Comparison of ENCODE assay signal across 17 cellular contexts in the genomic region with DNA sequence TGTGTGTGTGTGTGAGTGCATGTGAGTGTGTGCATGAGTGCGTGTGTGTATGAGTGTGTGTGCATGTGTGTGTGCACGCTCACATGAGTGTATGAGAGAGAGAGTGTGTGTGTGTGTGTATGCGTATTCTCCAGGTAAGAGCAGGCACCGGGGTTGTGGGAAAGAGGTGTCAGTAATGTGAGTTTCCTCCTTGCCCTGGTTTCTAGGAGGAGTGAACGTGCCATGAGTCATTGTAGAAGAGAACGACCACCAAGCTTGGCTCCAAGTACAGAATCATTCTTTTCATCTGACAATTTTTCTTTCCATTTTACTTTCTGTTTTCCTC.
DNase-seq lines count a peak whose midpoint lies in the region; ATAC-seq and TF ChIP-seq lines count a peak whose summit lies in the region.
"Had no signal": no experiment of that assay in that cellular context is flagged by ENCODE, and none has a peak within 500 bp of the region (broad histone marks: within the 10 kb centered on the region; RNA-seq: fewer than 3 reads in every experiment).

No MANE protein-coding gene starts in this region.

- H3K36me3 Mint-ChIP-seq in stimulated activated memory B cell treated with anti-CD40 and anti-IgM and Interleukin-4, amounts not matched to agents 10 μg/mL and 1 μg/mL and 100 μg/mL, for 72 hours, result peaks cover 39% of the 10 kb centered on the region

- H3K4me3 ChIP-seq in choroid plexus epithelial cell (ENCODE audit: low read depth, low read length), result no peak overlapping the region
- H3K4me3 ChIP-seq: A549, esophagus squamous epithelium, Peyer's patch had no signal

- TF ChIP-seq CTCF in choroid plexus epithelial cell (conservative IDR thresholded peaks at IDR 0.05; ENCODE audit: low read depth, low read length), result no peak

- ATAC-seq in stimulated activated memory B cell treated with anti-CD40 and anti-IgM and Interleukin-4, amounts not matched to agents 10 μg/mL and 1 μg/mL and 100 μg/mL, for 72 hours, result peak; percentile 14
- ATAC-seq in HG03025 (IDR thresholded peaks at IDR 0.05; ENCODE audit: low FRiP score, unreplicated experiment) (no peak), GM21390 (IDR thresholded peaks at IDR 0.05; ENCODE audit: unreplicated experiment) (no peak)
- ATAC-seq: A549, left lobe of liver had no signal

- DNase-seq in activated CD4-positive, alpha-beta T cell treated with anti-CD3 and anti-CD28 coated beads for 48 hours, result peak; percentile 19
- no peak for DNase-seq in activated CD4-positive, alpha-beta T cell treated with anti-CD3 and anti-CD28 coated beads for 4 hours
- DNase-seq in NCI-H226 (peak; percentile 10), choroid plexus epithelial cell (ENCODE audit: low read depth) (peak; percentile 56), T-helper 9 cell (no peak)
- DNase-seq: amygdala, esophagus squamous epithelium, GDM1, hippocampal formation, NCI-H1930, Peyer's patch, small intestine had no signal

- peaks cover 40% of the 10 kb centered on the region for H3K4me1 Mint-ChIP-seq in stimulated activated memory B cell treated with anti-CD40 and anti-IgM and Interleukin-4, amounts not matched to agents 10 μg/mL and 1 μg/mL and 100 μg/mL, for 72 hours

- H3K9me3 Mint-ChIP-seq in stimulated activated memory B cell treated with anti-CD40 and anti-IgM and Interleukin-4, amounts not matched to agents 10 μg/mL and 1 μg/mL and 100 μg/mL, for 72 hours, result no peaks in the 10 kb centered on the region

- no peaks in the 10 kb centered on the region for H3K27me3 Mint-ChIP-seq in stimulated activated memory B cell treated with anti-CD40 and anti-IgM and Interleukin-4, amounts not matched to agents 10 μg/mL and 1 μg/mL and 100 μg/mL, for 72 hours

- H3K27ac Mint-ChIP-seq in stimulated activated memory B cell treated with anti-CD40 and anti-IgM and Interleukin-4, amounts not matched to agents 10 μg/mL and 1 μg/mL and 100 μg/mL, for 72 hours, result no peak overlapping the region

- no peak overlapping the region for H3K4me3 Mint-ChIP-seq in stimulated activated memory B cell treated with anti-CD40 and anti-IgM and Interleukin-4, amounts not matched to agents 10 μg/mL and 1 μg/mL and 100 μg/mL, for 72 hours

Comparison
In these comparisons a context has a peak if more than half of its experiments do, and no peak if none do; other contexts are left out.
1. DNase-seq: peak in activated CD4-positive, alpha-beta T cell treated with anti-CD3 and anti-CD28 coated beads for 48 hours (single experiment), NCI-H226 (single experiment) and choroid plexus epithelial cell (single experiment); none in activated CD4-positive, alpha-beta T cell treated with anti-CD3 and anti-CD28 coated beads for 4 hours (0 of 2) and T-helper 9 cell (single experiment).